1 cellular context compared by ENCODE assay signal in genomic region chr12:51818086-51818485, GRCh38.
TF ChIP-seq lines count a peak whose summit lies in the region.

No MANE protein-coding gene starts in this region.

TF ChIP-seq in SK-N-SH, 30 proteins besides CTCF, POLR2A, EP300 and RAD21 (continued from another document):
- no peak for TF ChIP-seq PBX3 (IDR thresholded peaks at IDR 0.05)
- no peak for TF ChIP-seq JUND (IDR thresholded peaks at IDR 0.05)
- TF ChIP-seq RCOR1 (IDR thresholded peaks at IDR 0.05; ENCODE audit: low read length) = no peak
- TF ChIP-seq MAX (IDR thresholded peaks at IDR 0.05; ENCODE audit: low read depth) = no peak
- TF ChIP-seq MXI1 (IDR thresholded peaks at IDR 0.05; ENCODE audit: low read depth, low read length) = no peak
- no peak for TF ChIP-seq USF2 (IDR thresholded peaks at IDR 0.05; ENCODE audit: borderline replicate concordance, low read depth, low read length)
- TF ChIP-seq ZBTB33 (IDR thresholded peaks at IDR 0.05; ENCODE audit: borderline replicate concordance, low read depth) = no peak
- no peak for TF ChIP-seq REST (IDR thresholded peaks at IDR 0.05; ENCODE audit: low read depth, low read length)
- no peak for TF ChIP-seq NRF1 (IDR thresholded peaks at IDR 0.05; ENCODE audit: low read depth, low read length)
- no peak for TF ChIP-seq FOXJ3 (CRISPR knock-in tag; IDR thresholded peaks at IDR 0.05)
